15 cellular contexts compared by ENCODE assay signal in genomic region chr7:158831738-158832091, GRCh38. TPM values are rescaled to one million over a fixed set of nuclear protein-coding genes. Genes with fewer than 3 reads are reported as not detected.
DNase-seq lines count a peak whose midpoint lies in the region; ATAC-seq and TF ChIP-seq lines count a peak whose summit lies in the region.
"Had no signal": no experiment of that assay in that cellular context is flagged by ENCODE, and none has a peak within 500 bp of the region (broad histone marks: within the 10 kb centered on the region; RNA-seq: fewer than 3 reads in every experiment).

No MANE protein-coding gene starts in this region.

- no peaks in the 10 kb centered on the region for H3K36me3 ChIP-seq in MG63

- H3K36me3 Mint-ChIP-seq in activated CD4-positive, alpha-beta T cell treated with anti-CD3 and anti-CD28 coated beads, Interleukin-2, amount 10 ng/mL, durations not matched to agents 24 days and 14 days (ENCODE audit: low read depth), result peaks cover 7% of the 10 kb centered on the region
- peaks cover 7% of the 10 kb centered on the region for H3K36me3 Mint-ChIP-seq in T-helper 17 cell (ENCODE audit: low read depth)
- H3K36me3 Mint-ChIP-seq in naive B cell, result no peaks in the 10 kb centered on the region
- H3K36me3 Mint-ChIP-seq in type B pancreatic cell, result peaks cover 10% of the 10 kb centered on the region
- H3K36me3 Mint-ChIP-seq in activated naive CD8-positive, alpha-beta T cell treated with anti-CD3 and anti-CD28 coated beads, Interleukin-2, amount 50 U/mL, for 24 hours (ENCODE audit: low read depth), result peaks cover 8% of the 10 kb centered on the region

- H3K4me1 Mint-ChIP-seq in activated CD4-positive, alpha-beta T cell treated with anti-CD3 and anti-CD28 coated beads, Interleukin-2, amount 10 ng/mL, durations not matched to agents 24 days and 14 days, result peaks cover 28% of the 10 kb centered on the region
- H3K4me1 Mint-ChIP-seq in T-helper 17 cell (peaks cover 22% of the 10 kb centered on the region), naive B cell (peaks cover 17 to 24% (median 23%) of the 10 kb centered on the region in 3 donors), type B pancreatic cell (ENCODE audit: unreplicated experiment) (peaks cover 18% of the 10 kb centered on the region)
- peaks cover 21% of the 10 kb centered on the region for H3K4me1 Mint-ChIP-seq in activated naive CD8-positive, alpha-beta T cell treated with anti-CD3 and anti-CD28 coated beads, Interleukin-2, amount 50 U/mL, for 24 hours

- H3K9me3 Mint-ChIP-seq in activated CD4-positive, alpha-beta T cell treated with anti-CD3 and anti-CD28 coated beads, Interleukin-2, amount 10 ng/mL, durations not matched to agents 24 days and 14 days, result no peaks in the 10 kb centered on the region
- no peaks in the 10 kb centered on the region for H3K9me3 Mint-ChIP-seq in naive B cell
- H3K9me3 Mint-ChIP-seq in type B pancreatic cell, result no peaks in the 10 kb centered on the region
- H3K9me3 Mint-ChIP-seq in activated naive CD8-positive, alpha-beta T cell treated with anti-CD3 and anti-CD28 coated beads, Interleukin-2, amount 50 U/mL, for 24 hours, result no peaks in the 10 kb centered on the region

- ATAC-seq in T-helper 17 cell (no peak), naive B cell (ENCODE audit: low read depth in 2 of 2) (no peak)
- ATAC-seq in activated naive CD8-positive, alpha-beta T cell treated with anti-CD3 and anti-CD28 coated beads, Interleukin-2, amount 50 U/mL, for 24 hours, result no peak

- H3K9me3 ChIP-seq in T-helper 17 cell (ENCODE audit: control insufficient read depth, low read length, poor library complexity, severe bottlenecking) (no peaks in the 10 kb centered on the region), MG63 (no peaks in the 10 kb centered on the region)
- H3K9me3 ChIP-seq: BLaER1 treated with 17β-estradiol and CSF1 and Interleukin-3, amounts not matched to agents 10 nM and 100 nM had no signal

- TF ChIP-seq CTCF in type B pancreatic cell (conservative IDR thresholded peaks at IDR 0.05), result no peak

- H3K4me3 ChIP-seq in MG63, result no peak overlapping the region
- H3K4me3 ChIP-seq: BLaER1 treated with 17β-estradiol and CSF1 and Interleukin-3, amounts not matched to agents 10 nM and 100 nM had no signal

- intact Hi-C loops in activated CD4-positive, alpha-beta T cell treated with anti-CD3 and anti-CD28 coated beads, Interleukin-2, amount 10 ng/mL, durations not matched to agents 24 days and 14 days (cut with micrococcal nuclease), result no loop called here

- DNase-seq in activated CD4-positive, alpha-beta T cell treated with anti-CD3 and anti-CD28 coated beads, Interleukin-2, amount 10 ng/mL, durations not matched to agents 24 days and 14 days, result no peak
- DNase-seq in activated CD4-positive, alpha-beta T cell treated with anti-CD3 and anti-CD28 coated beads for 48 hours, result no peak
- DNase-seq in T-helper 17 cell, result no peak
- DNase-seq in naive B cell, result no peak
- no peak for DNase-seq in type B pancreatic cell (ENCODE audit: extremely low spot score, unreplicated experiment)
- DNase-seq in activated naive CD8-positive, alpha-beta T cell treated with anti-CD3 and anti-CD28 coated beads, Interleukin-2, amount 50 U/mL, for 24 hours, result no peak
- DNase-seq in nucleus accumbens (lab: John Stamatoyannopoulos, UW), result no peak
- no peak for DNase-seq in MG63
- DNase-seq: EL, NCI-H187 treated with DMSO at 0.1 percent for 48 hours, NCI-H510A, NCI-H774, RPMI8226, SIG-M5 had no signal

- peak overlapping the region; percentile 55 for H3K27ac Mint-ChIP-seq in activated CD4-positive, alpha-beta T cell treated with anti-CD3 and anti-CD28 coated beads, Interleukin-2, amount 10 ng/mL, durations not matched to agents 24 days and 14 days
- H3K27ac Mint-ChIP-seq in T-helper 17 cell, result no peak overlapping the region
- H3K27ac Mint-ChIP-seq in naive B cell, result peak overlapping the region in 3 of 6 donors; percentile 13 to 80 (median 72)
- H3K27ac Mint-ChIP-seq in type B pancreatic cell, result peak overlapping the region; percentile 94
- no peak overlapping the region for H3K27ac Mint-ChIP-seq in activated naive CD8-positive, alpha-beta T cell treated with anti-CD3 and anti-CD28 coated beads, Interleukin-2, amount 50 U/mL, for 24 hours

- H3K27me3 Mint-ChIP-seq in activated CD4-positive, alpha-beta T cell treated with anti-CD3 and anti-CD28 coated beads, Interleukin-2, amount 10 ng/mL, durations not matched to agents 24 days and 14 days, result peaks cover 11% of the 10 kb centered on the region
- no peaks in the 10 kb centered on the region for H3K27me3 Mint-ChIP-seq in T-helper 17 cell
- H3K27me3 Mint-ChIP-seq in naive B cell, result peaks cover 0 to 8% (median 6%) of the 10 kb centered on the region in 3 donors
- H3K27me3 Mint-ChIP-seq in type B pancreatic cell, result no peaks in the 10 kb centered on the region
- H3K27me3 Mint-ChIP-seq in activated naive CD8-positive, alpha-beta T cell treated with anti-CD3 and anti-CD28 coated beads, Interleukin-2, amount 50 U/mL, for 24 hours, result no peaks in the 10 kb centered on the region

- H3K27me3 ChIP-seq in MG63, result no peaks in the 10 kb centered on the region
- H3K27me3 ChIP-seq: BLaER1 treated with 17β-estradiol and CSF1 and Interleukin-3, amounts not matched to agents 10 nM and 100 nM had no signal

- H3K4me3 Mint-ChIP-seq in activated CD4-positive, alpha-beta T cell treated with anti-CD3 and anti-CD28 coated beads, Interleukin-2, amount 10 ng/mL, durations not matched to agents 24 days and 14 days, result no peak overlapping the region
- peak overlapping the region; percentile 67 for H3K4me3 Mint-ChIP-seq in T-helper 17 cell
- H3K4me3 Mint-ChIP-seq in naive B cell, result peak overlapping the region in 6 of 8 donors; percentile 7 to 79 (median 30)
- peak overlapping the region; percentile 39 for H3K4me3 Mint-ChIP-seq in type B pancreatic cell
- H3K4me3 Mint-ChIP-seq in activated naive CD8-positive, alpha-beta T cell treated with anti-CD3 and anti-CD28 coated beads, Interleukin-2, amount 50 U/mL, for 24 hours, result no peak overlapping the region

RNA-seq across cellular contexts. Expression of gene ESYT2, which starts 2.4 kb away (rescaled TPM):
- total RNA-seq in activated CD4-positive, alpha-beta T cell treated with anti-CD3 and anti-CD28 coated beads, Interleukin-2, amount 10 ng/mL, durations not matched to agents 24 days and 14 days, result 60.3 and 61.3 TPM in 2 replicates
- 100 to 1,000 TPM; 104 to 113 TPM for total RNA-seq in T-helper 17 cell
- polyA plus RNA-seq in naive B cell (ENCODE audit: low read depth in 6 of 6), result 10 to 100 TPM; 15.4 to 23.0 (median 16.8) TPM
- total RNA-seq in type B pancreatic cell (ENCODE audit: low replicate concordance), result 42.1 and 89.4 TPM in 2 replicates
- total RNA-seq in MG63 (2014; rRNA removed; shearing (Covaris generic); ENCODE audit: low replicate concordance), result 38.2 and 108 TPM in 2 replicates

RNA-seq across cellular contexts. Expression of gene DYNC2I1, which starts 24.6 kb away (rescaled TPM):
- 13.6 and 13.9 TPM in 2 replicates for total RNA-seq in activated CD4-positive, alpha-beta T cell treated with anti-CD3 and anti-CD28 coated beads, Interleukin-2, amount 10 ng/mL, durations not matched to agents 24 days and 14 days
- total RNA-seq in T-helper 17 cell (10 to 100 TPM; 12.4 to 15.0 TPM), type B pancreatic cell (ENCODE audit: low replicate concordance) (26.7 and 33.6 TPM in 2 replicates)
- 10 to 100 TPM; 12.6 to 20.4 (median 18.3) TPM for polyA plus RNA-seq in naive B cell (ENCODE audit: low read depth in 6 of 6)
- total RNA-seq in MG63 (2014; rRNA removed; shearing (Covaris generic); ENCODE audit: low replicate concordance), result 1.9 and 2.0 TPM in 2 replicates

Comparison
In these comparisons a context has a peak if more than half of its experiments do, and no peak if none do; other contexts are left out.
1. H3K27ac Mint-ChIP-seq: peak in activated CD4-positive, alpha-beta T cell treated with anti-CD3 and anti-CD28 coated beads, Interleukin-2, amount 10 ng/mL, durations not matched to agents 24 days and 14 days (single experiment) and type B pancreatic cell (single experiment); none in T-helper 17 cell (single experiment) and activated naive CD8-positive, alpha-beta T cell treated with anti-CD3 and anti-CD28 coated beads, Interleukin-2, amount 50 U/mL, for 24 hours (single experiment).
2. H3K4me3 Mint-ChIP-seq: peak in T-helper 17 cell (single experiment), naive B cell (6 of 8) and type B pancreatic cell (single experiment); none in activated CD4-positive, alpha-beta T cell treated with anti-CD3 and anti-CD28 coated beads, Interleukin-2, amount 10 ng/mL, durations not matched to agents 24 days and 14 days (single experiment) and activated naive CD8-positive, alpha-beta T cell treated with anti-CD3 and anti-CD28 coated beads, Interleukin-2, amount 50 U/mL, for 24 hours (single experiment).